14 cellular contexts compared by ENCODE assay signal in genomic region chr2:188937228-188938220, GRCh38. TPM values are rescaled to one million over a fixed set of nuclear protein-coding genes. Genes with fewer than 3 reads are reported as not detected.
DNase-seq lines count a peak whose midpoint lies in the region; ATAC-seq, FAIRE-seq and TF ChIP-seq lines count a peak whose summit lies in the region.
"Had no signal": no experiment of that assay in that cellular context is flagged by ENCODE, and none has a peak within 500 bp of the region (broad histone marks: within the 10 kb centered on the region; RNA-seq: fewer than 3 reads in every experiment).

No MANE protein-coding gene starts in this region.

- H3K9ac ChIP-seq in GM23248 = peak overlapping the region; percentile 65

- no peaks in the 10 kb centered on the region for H4K20me1 ChIP-seq in GM23248 (ENCODE audit: insufficient read depth)

- no peaks in the 10 kb centered on the region for H3K27me3 ChIP-seq in GM23248 (replicated peaks; ENCODE audit: insufficient read depth)
- no peaks in the 10 kb centered on the region for H3K27me3 ChIP-seq in right atrium auricular region
- H3K27me3 ChIP-seq in stomach = no peaks in the 10 kb centered on the region

- H2AFZ ChIP-seq in GM23248 = peak overlapping the region; percentile 74

- H3K4me3 ChIP-seq in GM23248 (no peak overlapping the region), right atrium auricular region (no peak overlapping the region), stomach (no peak overlapping the region)

- peaks cover 18% of the 10 kb centered on the region for H3F3A ChIP-seq in GM23248 (ENCODE audit: insufficient read depth)

- no peak for TF ChIP-seq POLR2A in stomach (IDR thresholded peaks at IDR 0.05)

- 0 to 31% methylated on average over 1 of the region's 1 CpG for WGBS in GM23248 (ENCODE audit: low coverage in 1 of 2, low lambda C conversion rate in 2 of 2, missing lambda C conversion rate in 2 of 2), 2 experiments
- WGBS in stomach, 5 donors = 33 to 63% (median 59%) methylated on average over 1 of the region's 1 CpG

- TF ChIP-seq CTCF in right atrium auricular region (IDR thresholded peaks at IDR 0.05) (no peak), stomach (IDR thresholded peaks at IDR 0.05) (no peak)

- no peaks in the 10 kb centered on the region for H3K79me2 ChIP-seq in GM23248 (ENCODE audit: insufficient read depth)

- ATAC-seq in HG02981 (IDR thresholded peaks at IDR 0.05; ENCODE audit: unreplicated experiment) = no peak

- no peak for FAIRE-seq in GM19239 (lab: Jason Lieb, UNC)
- FAIRE-seq: endometrium had no signal

- no peaks in the 10 kb centered on the region for H3K9me2 ChIP-seq in GM23248 (ENCODE audit: insufficient read depth)

- peak; percentile 81 for DNase-seq in GM23248
- DNase-seq in brain pericyte (ENCODE audit: low read depth, low spot score) = peak; percentile 76
- no peak for DNase-seq in right atrium auricular region (ENCODE audit: low spot score)
- no peak for DNase-seq in stomach
- DNase-seq in GM19239 (ENCODE audit: insufficient read length, low spot score) = no peak
- DNase-seq in NCI-H1694 (lab: John Stamatoyannopoulos, UW) = no peak
- no peak for DNase-seq in activated CD8-positive, alpha-beta memory T cell treated with anti-CD3 and anti-CD28 coated beads, Interleukin-2, amount 50 U/mL, for 4 hours
- DNase-seq: activated CD4-positive, alpha-beta memory T cell treated with anti-CD3 and anti-CD28 coated beads for 36 hours; activated naive CD4-positive, alpha-beta T cell treated with anti-CD3 and anti-CD28 coated beads, Interleukin-2, amount 50 U/mL, for 16 hours; DMS 273 treated with DMSO at 0.1 percent for 48 hours; NCI-H1092; NCI-H774 had no signal

- peak overlapping the region; percentile 56 for H3K4me2 ChIP-seq in GM23248 (ENCODE audit: unreplicated experiment)

- H3K4me1 ChIP-seq in GM23248 (ENCODE audit: insufficient read depth) (peaks cover 27% of the 10 kb centered on the region), right atrium auricular region (no peaks in the 10 kb centered on the region), stomach (no peaks in the 10 kb centered on the region)

- H3K36me3 ChIP-seq in GM23248 (ENCODE audit: low read depth) (no peaks in the 10 kb centered on the region), right atrium auricular region (no peaks in the 10 kb centered on the region), stomach (no peaks in the 10 kb centered on the region)

- TF ChIP-seq EP300 in stomach (IDR thresholded peaks at IDR 0.05) = no peak

- H3K27ac ChIP-seq in GM23248 (peak overlapping the region; percentile 94), right atrium auricular region (peak overlapping the region; percentile 46 to 75), stomach (peak overlapping the region in 3 of 5 donors; percentile 19 to 62 (median 38))

- in situ Hi-C loops in GM23248 (cut with MboI) = no loop called here

- intact Hi-C loops in stomach (cut with DNase I; ENCODE audit: low total_unique reads) = no loop called here

- H3K9me3 ChIP-seq in GM23248 (ENCODE audit: low read depth) (no peaks in the 10 kb centered on the region), right atrium auricular region (no peaks in the 10 kb centered on the region), stomach (no peaks in the 10 kb centered on the region)

RNA-seq across cellular contexts. Expression of gene COL3A1, which starts 36.6 kb away (rescaled TPM):
- 2,141 and 2,153 TPM in 2 replicates for total RNA-seq in GM23248 (2014; rRNA removed; shearing (Covaris generic))
- polyA plus RNA-seq in GM23248 (2016; fragmentation: Nextera tagmentation; extraction: Ambion mirVana) (977 and 987 TPM in 2 replicates), stomach (100 to 1,000 TPM in 1 of 3 donors, 10 to 100 TPM in 2; 60.7 to 108 (median 87.2) TPM)
- total RNA-seq in right atrium auricular region (100 to 1,000 TPM in 1 of 2 donors, 10 to 100 TPM in 1; 86.4 to 608 TPM), stomach (1,000 to 10,000 TPM in 2 of 5 donors, 100 to 1,000 TPM in 3; 116 to 7,728 (median 450) TPM)
- total RNA-seq: activated CD4-positive, alpha-beta memory T cell treated with anti-CD3 and anti-CD28 coated beads for 36 hours had no signal

Comparison
In these comparisons a context has a peak if more than half of its experiments do, and no peak if none do; other contexts are left out.
1. DNase-seq: peak in GM23248 (single experiment) and brain pericyte (single experiment); none in right atrium auricular region (single experiment), stomach (single experiment), GM19239 (single experiment), NCI-H1694 (single experiment) and activated CD8-positive, alpha-beta memory T cell treated with anti-CD3 and anti-CD28 coated beads, Interleukin-2, amount 50 U/mL, for 4 hours (single experiment).
2. H3K27ac ChIP-seq: peak in every context shown above with its lines; median percentile 94 in GM23248; 60 in right atrium auricular region; 38 in stomach.